21 cellular contexts compared by ENCODE assay signal in the genomic region with DNA sequence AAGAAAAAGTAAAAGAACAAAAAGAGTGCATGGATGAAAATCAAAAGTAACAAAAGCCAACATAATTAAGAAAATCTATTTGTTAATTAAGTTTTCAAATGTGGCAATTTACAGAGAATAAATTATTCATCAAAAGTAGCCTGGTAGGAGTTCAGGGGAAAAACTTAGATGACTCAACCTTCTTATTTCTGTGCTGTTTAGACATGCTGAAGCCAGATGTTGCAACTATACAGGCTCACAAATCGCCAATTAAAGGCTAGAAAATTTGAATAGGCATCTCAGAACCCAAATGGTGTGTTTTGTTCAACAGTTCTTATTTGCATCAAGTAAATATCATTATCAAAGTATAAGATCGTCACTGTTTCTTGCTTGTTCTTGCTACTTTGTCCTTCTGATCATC.
DNase-seq lines count a peak whose midpoint lies in the region; ATAC-seq and TF ChIP-seq lines count a peak whose summit lies in the region.
"Had no signal": no experiment of that assay in that cellular context is flagged by ENCODE, and none has a peak within 500 bp of the region (broad histone marks: within the 10 kb centered on the region; RNA-seq: fewer than 3 reads in every experiment).

No MANE protein-coding gene starts in this region.

- no peak overlapping the region for H3K14ac ChIP-seq in mesenchymal stem cell (ENCODE audit: low read length in 2 of 2)

- H3K4me1 ChIP-seq in mesenchymal stem cell (ENCODE audit: control insufficient read depth, insufficient read depth, low read depth, low read length) (no peaks in the 10 kb centered on the region), tibial nerve (no peaks in the 10 kb centered on the region)
- H3K4me1 ChIP-seq: uterus had no signal

- H2BK12ac ChIP-seq in mesenchymal stem cell (ENCODE audit: low read length in 2 of 2) = peak overlapping the region in 1 of 2 experiments; percentile 78

- no peak overlapping the region for H4K91ac ChIP-seq in mesenchymal stem cell (ENCODE audit: low read length)

- TF ChIP-seq CTCF in choroid plexus epithelial cell (conservative IDR thresholded peaks at IDR 0.05; ENCODE audit: low read depth, low read length) (no peak), tibial nerve (IDR thresholded peaks at IDR 0.05) (no peak)

- no peak overlapping the region for H4K8ac ChIP-seq in mesenchymal stem cell (ENCODE audit: low read length)

- no peak overlapping the region for H2BK15ac ChIP-seq in mesenchymal stem cell (ENCODE audit: low read depth, poor library complexity, severe bottlenecking)

- no peak overlapping the region for H3K4me3 ChIP-seq in choroid plexus epithelial cell (ENCODE audit: low read depth, low read length)
- no peak overlapping the region for H3K4me3 ChIP-seq in mesenchymal stem cell (ENCODE audit: insufficient read depth in 1 of 2, low read depth in 1 of 2, low read length in 2 of 2)
- H3K4me3 ChIP-seq in tibial nerve = no peak overlapping the region
- H3K4me3 ChIP-seq: heart left ventricle, pancreas, uterus had no signal

- no peak for TF ChIP-seq POLR2A in tibial nerve (IDR thresholded peaks at IDR 0.05)

- H3K9ac ChIP-seq in mesenchymal stem cell (ENCODE audit: low read length) = peak overlapping the region; percentile 53

- H3K18ac ChIP-seq in mesenchymal stem cell (ENCODE audit: low read depth in 1 of 2, low read length in 2 of 2) = peak overlapping the region in 1 of 2 experiments; percentile 66

- WGBS in mesenchymal stem cell = 50% methylated on average over 1 of the region's 2 CpGs
- WGBS in tibial nerve, 2 donors = 53 to 58% methylated on average over 2 of the region's 2 CpGs

- H3K79me1 ChIP-seq in mesenchymal stem cell (replicated peaks; ENCODE audit: low read length, poor library complexity, severe bottlenecking) = no peaks in the 10 kb centered on the region

- no peak overlapping the region for H2BK120ac ChIP-seq in mesenchymal stem cell (ENCODE audit: low read depth, low read length)

- peak; percentile 54 for DNase-seq in EL
- peak; percentile 69 for DNase-seq in NCI-H1048 (lab: John Stamatoyannopoulos, UW)
- DNase-seq in choroid plexus epithelial cell (ENCODE audit: low read depth) = peak; percentile 87
- DNase-seq in mesenchymal stem cell = peak; percentile 70
- DNase-seq in tibial nerve (ENCODE audit: low spot score in 2 of 2) = no peak
- no peak for DNase-seq in HEK293T (ENCODE audit: extremely low spot score)
- no peak for DNase-seq in UCSD-AML1 (lab: John Stamatoyannopoulos, UW; ENCODE audit: unreplicated experiment)
- DNase-seq: activated CD4-positive, CD25-positive, alpha-beta regulatory T cell treated with anti-CD3 and anti-CD28 coated beads, Interleukin-2, amount 50 U/mL, for 72 hours; activated CD8-positive, alpha-beta memory T cell treated with anti-CD3 and anti-CD28 coated beads, Interleukin-2, amount 50 U/mL, for 4 hours; activated naive CD4-positive, alpha-beta T cell; DMS79 treated with DMSO at 0.1 percent for 48 hours; effector CD8-positive, alpha-beta T cell; heart left ventricle; NCI-H2029 treated with DMSO at 0.1 percent for 48 hours; NCI-H774; pancreas; RPMI8226; stimulated activated naive CD8-positive, alpha-beta T cell treated with anti-CD3 and anti-CD28 coated beads, Interleukin-15, amount 100 ng/mL, for 72 hours; T-helper 17 cell; uterus had no signal

- H3K36me3 ChIP-seq in mesenchymal stem cell (ENCODE audit: control insufficient read depth in 1 of 2, insufficient read depth in 2 of 2, low read depth in 1 of 2, low read length in 2 of 2) (no peaks in the 10 kb centered on the region), tibial nerve (no peaks in the 10 kb centered on the region)
- H3K36me3 ChIP-seq: pancreas, uterus had no signal

- no peaks in the 10 kb centered on the region for H3K27me3 ChIP-seq in mesenchymal stem cell (ENCODE audit: control insufficient read depth in 1 of 2, insufficient read depth in 1 of 2, low read length in 2 of 2)
- no peaks in the 10 kb centered on the region for H3K27me3 ChIP-seq in tibial nerve
- H3K27me3 ChIP-seq: heart left ventricle, pancreas, uterus had no signal

- no peak overlapping the region for H3K4me2 ChIP-seq in mesenchymal stem cell (ENCODE audit: low read length, poor library complexity, severe bottlenecking)

- no peak for TF ChIP-seq EP300 in tibial nerve (IDR thresholded peaks at IDR 0.05)

- no peak overlapping the region for H2AFZ ChIP-seq in mesenchymal stem cell (ENCODE audit: low read depth, low read length)

- no peak overlapping the region for H2BK5ac ChIP-seq in mesenchymal stem cell (ENCODE audit: low read depth, low read length, poor library complexity, severe bottlenecking)

- CTCF ChIA-PET in HEK293T (lab: Yijun Ruan, JAX) = no interaction called here

- POLR2A ChIA-PET in HEK293T (lab: Yijun Ruan, JAX) = no interaction called here

- H3K27ac ChIP-seq in mesenchymal stem cell (ENCODE audit: low read length, poor library complexity, severe bottlenecking) = no peak overlapping the region
- H3K27ac ChIP-seq in tibial nerve = no peak overlapping the region
- H3K27ac ChIP-seq: heart left ventricle, pancreas, uterus had no signal

- no peak for ATAC-seq in HG02642 (IDR thresholded peaks at IDR 0.05; ENCODE audit: poor library complexity, unreplicated experiment)
- ATAC-seq: heart left ventricle; pancreas; stimulated activated naive CD8-positive, alpha-beta T cell treated with anti-CD3 and anti-CD28 coated beads, Interleukin-15, amount 100 ng/mL, for 72 hours; T-helper 17 cell had no signal

- no peak overlapping the region for H2AK5ac ChIP-seq in mesenchymal stem cell (ENCODE audit: low read length, severe bottlenecking)

- H3K9me3 ChIP-seq in mesenchymal stem cell (ENCODE audit: control insufficient read depth, low read length) = no peaks in the 10 kb centered on the region
- no peaks in the 10 kb centered on the region for H3K9me3 ChIP-seq in tibial nerve
- H3K9me3 ChIP-seq: pancreas, uterus had no signal

- H3K23ac ChIP-seq in mesenchymal stem cell (ENCODE audit: low read length in 2 of 2) = no peak overlapping the region

- H3K4ac ChIP-seq in mesenchymal stem cell (ENCODE audit: low read depth in 1 of 2, low read length in 2 of 2) = no peak overlapping the region

TF ChIP-seq in HEK293T, 16 proteins besides CTCF, POLR2A, EP300 and RAD21:
- TF ChIP-seq TARDBP (IDR thresholded peaks at IDR 0.05) (no peak), FOXK2 (IDR thresholded peaks at IDR 0.05) (no peak), LEF1 (IDR thresholded peaks at IDR 0.05; ENCODE audit: borderline replicate concordance) (no peak), HDGF (IDR thresholded peaks at IDR 0.05; ENCODE audit: borderline replicate concordance) (no peak), ZNF384 (IDR thresholded peaks at IDR 0.05) (no peak), SP1 (IDR thresholded peaks at IDR 0.05) (no peak), SUZ12 (IDR thresholded peaks at IDR 0.05) (no peak), L3MBTL2 (conservative IDR thresholded peaks at IDR 0.05) (no peak), ELF4 (IDR thresholded peaks at IDR 0.05) (no peak), ARNT (IDR thresholded peaks at IDR 0.05) (no peak), FOXA1 (IDR thresholded peaks at IDR 0.05) (no peak), CTBP1 (IDR thresholded peaks at IDR 0.05; ENCODE audit: borderline replicate concordance) (no peak), FOXM1 (IDR thresholded peaks at IDR 0.05; ENCODE audit: borderline replicate concordance) (no peak), BHLHE40 (IDR thresholded peaks at IDR 0.05; ENCODE audit: borderline replicate concordance) (no peak), NFRKB (IDR thresholded peaks at IDR 0.05) (no peak)
- TF ChIP-seq, protein P1, sequence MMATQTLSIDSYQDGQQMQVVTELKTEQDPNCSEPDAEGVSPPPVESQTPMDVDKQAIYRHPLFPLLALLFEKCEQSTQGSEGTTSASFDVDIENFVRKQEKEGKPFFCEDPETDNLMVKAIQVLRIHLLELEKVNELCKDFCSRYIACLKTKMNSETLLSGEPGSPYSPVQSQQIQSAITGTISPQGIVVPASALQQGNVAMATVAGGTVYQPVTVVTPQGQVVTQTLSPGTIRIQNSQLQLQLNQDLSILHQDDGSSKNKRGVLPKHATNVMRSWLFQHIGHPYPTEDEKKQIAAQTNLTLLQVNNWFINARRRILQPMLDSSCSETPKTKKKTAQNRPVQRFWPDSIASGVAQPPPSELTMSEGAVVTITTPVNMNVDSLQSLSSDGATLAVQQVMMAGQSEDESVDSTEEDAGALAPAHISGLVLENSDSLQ (IDR thresholded peaks at IDR 0.05) = no peak
TF ChIP-seq in HEK293T: peak in this region for 0.

Comparison
In these comparisons a context has a peak if more than half of its experiments do, and no peak if none do; other contexts are left out.
1. DNase-seq: peak in EL (single experiment), NCI-H1048 (single experiment), choroid plexus epithelial cell (single experiment) and mesenchymal stem cell (single experiment); none in tibial nerve (0 of 2), HEK293T (single experiment) and UCSD-AML1 (single experiment).